8 cellular contexts compared by ENCODE assay signal in the genomic region with DNA sequence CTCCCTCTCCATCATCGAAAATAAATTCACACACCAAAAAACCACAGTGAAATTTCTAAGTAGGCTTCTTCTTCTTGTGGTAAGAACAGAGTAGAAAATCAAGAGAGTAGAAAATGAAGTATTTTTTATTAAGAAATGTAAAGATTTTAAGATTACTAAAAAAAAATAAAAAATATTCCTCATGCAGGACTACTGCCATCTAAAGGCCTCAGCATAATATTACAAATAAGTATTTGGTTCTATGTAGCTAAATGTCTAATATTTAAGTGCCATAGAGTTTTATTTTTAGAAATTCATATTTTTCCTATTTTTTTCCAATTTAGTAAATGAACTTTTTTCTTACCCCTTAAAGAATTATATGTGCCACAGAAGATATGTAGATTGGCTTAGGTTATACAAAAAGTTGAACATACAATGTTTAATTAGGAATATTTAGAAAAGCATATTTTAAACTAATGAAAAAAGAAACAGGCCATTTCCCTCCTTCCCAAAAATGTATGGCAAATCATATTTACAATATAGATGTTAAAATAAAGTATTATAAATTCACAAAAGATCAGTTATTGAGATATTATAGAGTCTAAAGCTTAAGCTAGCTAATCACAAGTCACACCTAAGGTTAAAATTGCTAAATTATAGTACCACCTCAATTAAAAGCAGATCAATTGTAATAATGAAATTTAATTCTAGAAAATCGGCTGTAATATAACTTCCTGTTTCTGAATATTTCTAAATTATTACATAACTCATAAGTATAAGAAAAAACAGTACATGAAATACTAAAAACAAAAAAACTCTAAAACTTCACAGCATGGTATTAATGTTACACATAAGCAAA. TPM values are rescaled to one million over a fixed set of nuclear protein-coding genes. Genes with fewer than 3 reads are reported as not detected.
DNase-seq lines count a peak whose midpoint lies in the region; ATAC-seq and TF ChIP-seq lines count a peak whose summit lies in the region.

No MANE protein-coding gene starts in this region.

- H3K9me3 ChIP-seq in Loucy (ENCODE audit: insufficient read depth, low read depth, low read length), result peaks cover 5% of the 10 kb centered on the region; the same call in 1 of the 2 replicates

- DNase-seq in DMS53 treated with DMSO at 0.1 percent for 48 hours (lab: John Stamatoyannopoulos, UW; ENCODE audit: unreplicated experiment) (peak; percentile 14), choroid plexus epithelial cell (ENCODE audit: low read depth) (peak; percentile 50), neural crest cell (ENCODE audit: low read depth, low spot score) (no peak), mucosa of gallbladder (ENCODE audit: low spot score) (no peak), HuH-7 (ENCODE audit: low spot score) (no peak), NCI-H2196 (lab: John Stamatoyannopoulos, UW; ENCODE audit: unreplicated experiment) (no peak)

- H3K79me2 ChIP-seq in Loucy (ENCODE audit: insufficient read depth, low read length), result no peaks in the 10 kb centered on the region

- H3K9ac ChIP-seq in Loucy (ENCODE audit: low read depth, low read length, poor library complexity, severe bottlenecking), result no peak overlapping the region

- no peaks in the 10 kb centered on the region for H3F3A ChIP-seq in Loucy (ENCODE audit: low read depth)

- H3K27me3 Mint-ChIP-seq in neural crest cell (ENCODE audit: low read depth), result no peaks in the 10 kb centered on the region
- H3K27me3 Mint-ChIP-seq in activated T-helper 17 cell treated with anti-CD3 and anti-CD28 coated beads, Interleukin-2, amount 50 U/mL, for 72 hours, result no peaks in the 10 kb centered on the region

- ATAC-seq in activated T-helper 17 cell treated with anti-CD3 and anti-CD28 coated beads, Interleukin-2, amount 50 U/mL, for 72 hours (replicated peaks), result no peak

- no peak overlapping the region for H2AFZ ChIP-seq in Loucy (ENCODE audit: low read length)

- H3K36me3 Mint-ChIP-seq in neural crest cell (ENCODE audit: low read depth), result no peaks in the 10 kb centered on the region
- no peaks in the 10 kb centered on the region for H3K36me3 Mint-ChIP-seq in activated T-helper 17 cell treated with anti-CD3 and anti-CD28 coated beads, Interleukin-2, amount 50 U/mL, for 72 hours (ENCODE audit: low read depth)

- peak overlapping the region; percentile 51 for H3K4me3 Mint-ChIP-seq in neural crest cell
- no peak overlapping the region for H3K4me3 Mint-ChIP-seq in activated T-helper 17 cell treated with anti-CD3 and anti-CD28 coated beads, Interleukin-2, amount 50 U/mL, for 72 hours

- H3K9me3 Mint-ChIP-seq in neural crest cell, result peaks cover 12% of the 10 kb centered on the region
- H3K9me3 Mint-ChIP-seq in activated T-helper 17 cell treated with anti-CD3 and anti-CD28 coated beads, Interleukin-2, amount 50 U/mL, for 72 hours, result no peaks in the 10 kb centered on the region

- peaks cover 22% of the 10 kb centered on the region for H3K4me1 ChIP-seq in Loucy (ENCODE audit: insufficient read depth, low read length, poor library complexity, severe bottlenecking)

- H4K20me1 ChIP-seq in Loucy (ENCODE audit: insufficient read depth, low read length, poor library complexity, severe bottlenecking), result no peaks in the 10 kb centered on the region

- H3K9me2 ChIP-seq in Loucy (replicated peaks; ENCODE audit: low read depth, low read length), result no peaks in the 10 kb centered on the region

- H3K4me3 ChIP-seq in Loucy (ENCODE audit: low read length, poor library complexity, severe bottlenecking) (no peak overlapping the region), choroid plexus epithelial cell (ENCODE audit: low read depth, low read length) (no peak overlapping the region)

- H3K27ac Mint-ChIP-seq in neural crest cell (ENCODE audit: unreplicated experiment), result no peak overlapping the region
- H3K27ac Mint-ChIP-seq in activated T-helper 17 cell treated with anti-CD3 and anti-CD28 coated beads, Interleukin-2, amount 50 U/mL, for 72 hours, result no peak overlapping the region

- H3K27me3 ChIP-seq in Loucy (ENCODE audit: insufficient read depth, low read length, poor library complexity, severe bottlenecking), result no peaks in the 10 kb centered on the region

- no peak overlapping the region for H3K4me2 ChIP-seq in Loucy (ENCODE audit: low read depth, low read length, poor library complexity, severe bottlenecking)

- TF ChIP-seq CTCF in Loucy (conservative IDR thresholded peaks at IDR 0.05; ENCODE audit: low read length) (peak; percentile 53), choroid plexus epithelial cell (conservative IDR thresholded peaks at IDR 0.05; ENCODE audit: low read depth, low read length) (peak; percentile 61), neural crest cell (conservative IDR thresholded peaks at IDR 0.05) (peak; percentile 76)

- H3K4me1 Mint-ChIP-seq in neural crest cell, result peaks cover 17% of the 10 kb centered on the region
- peaks cover 9% of the 10 kb centered on the region for H3K4me1 Mint-ChIP-seq in activated T-helper 17 cell treated with anti-CD3 and anti-CD28 coated beads, Interleukin-2, amount 50 U/mL, for 72 hours

- no peaks in the 10 kb centered on the region for H3K36me3 ChIP-seq in Loucy (ENCODE audit: insufficient read depth, low read length)

RNA-seq across cellular contexts. Expression of a gene that starts 3.5 kb away (rescaled TPM):
- total RNA-seq in neural crest cell, result 28.3 and 33.2 TPM in 2 replicates
- 10 to 100 TPM; 37.5 to 47.1 TPM for total RNA-seq in activated T-helper 17 cell treated with anti-CD3 and anti-CD28 coated beads, Interleukin-2, amount 50 U/mL, for 72 hours
- total RNA-seq in mucosa of gallbladder, result 49.0 TPM

RNA-seq across cellular contexts. Expression of a gene that starts 28.7 kb away (rescaled TPM):
- not detected in 2 replicates for total RNA-seq in neural crest cell
- not detected for total RNA-seq in activated T-helper 17 cell treated with anti-CD3 and anti-CD28 coated beads, Interleukin-2, amount 50 U/mL, for 72 hours
- 0.09 TPM for total RNA-seq in mucosa of gallbladder

RNA-seq across cellular contexts. Expression of a gene that starts 36.5 kb away (rescaled TPM):
- total RNA-seq in neural crest cell (0.11 and 0.12 TPM in 2 replicates), mucosa of gallbladder (24.3 TPM)
- total RNA-seq in activated T-helper 17 cell treated with anti-CD3 and anti-CD28 coated beads, Interleukin-2, amount 50 U/mL, for 72 hours, result under 1 TPM; 0.05 to 0.06 TPM

Comparison
In these comparisons a context has a peak if more than half of its experiments do, and no peak if none do; other contexts are left out.
1. DNase-seq: peak in DMS53 treated with DMSO at 0.1 percent for 48 hours (single experiment) and choroid plexus epithelial cell (single experiment); none in neural crest cell (single experiment), mucosa of gallbladder (single experiment), HuH-7 (single experiment) and NCI-H2196 (single experiment).
2. RNA of a gene that starts 36.5 kb away (total RNA-seq): 24.3 TPM in mucosa of gallbladder (single experiment); 0.11 to 0.12 TPM in neural crest cell and 0.05 to 0.06 TPM in activated T-helper 17 cell treated with anti-CD3 and anti-CD28 coated beads, Interleukin-2, amount 50 U/mL, for 72 hours; every median in the first group is over 10 times any median in the second.
3. Peak in every context shown above with its lines, with median percentiles within 50 percentile points of each other: CTCF ChIP-seq.